14 cellular contexts compared by ENCODE assay signal in the genomic region with DNA sequence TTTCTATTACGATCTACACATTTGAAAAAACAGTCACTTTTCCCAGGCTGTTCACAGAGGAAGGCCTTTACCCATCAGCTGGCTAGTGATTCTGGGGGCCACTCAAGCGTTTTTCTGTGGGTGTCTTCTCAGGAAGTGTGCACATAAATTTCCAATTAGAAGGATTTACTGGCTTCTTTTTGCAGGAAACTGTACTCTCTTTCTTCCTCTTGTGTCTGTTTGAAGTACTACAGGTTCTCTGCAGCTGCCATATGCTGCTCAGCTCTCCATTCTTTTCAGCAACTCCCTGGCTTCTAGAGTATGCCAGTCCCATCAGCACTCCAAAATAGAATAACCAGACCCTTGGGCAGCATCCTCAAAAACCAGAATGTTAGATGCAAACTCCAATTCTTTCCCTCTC.
DNase-seq lines count a peak whose midpoint lies in the region; ATAC-seq, FAIRE-seq and TF ChIP-seq lines count a peak whose summit lies in the region.
"Had no signal": no experiment of that assay in that cellular context is flagged by ENCODE, and none has a peak within 500 bp of the region (broad histone marks: within the 10 kb centered on the region; RNA-seq: fewer than 3 reads in every experiment).

No MANE protein-coding gene starts in this region.

- POLR2A ChIA-PET in H1 (lab: Charles Lee; ENCODE audit: partially characterized antibody), result no interaction called here
- POLR2A ChIA-PET in CD4-positive, alpha-beta memory T cell (lab: Charles Lee; ENCODE audit: partially characterized antibody), result no interaction called here

- WGBS in H1 (ENCODE audit: extremely low coverage in 1 of 2, insufficient coverage in 1 of 2, insufficient read length in 1 of 2, insufficient replicate concordance in 2 of 2, low coverage in 1 of 2, low lambda C conversion rate in 2 of 2, missing lambda C conversion rate in 1 of 2), 2 experiments, result 78% methylated on average over 2 of the region's 2 CpGs; no CpG with 5 or more reads in 1 of the 2 experiments
- no CpG with 5 or more reads among the region's 2 CpGs for WGBS in neuronal stem cell (ENCODE audit: extremely low coverage in 2 of 2, insufficient read length in 2 of 2, insufficient replicate concordance in 1 of 2), 2 donors

- H2AK5ac ChIP-seq in H1 (ENCODE audit: low read depth, low read length) (no peak overlapping the region), neuronal stem cell (ENCODE audit: low read depth, low read length) (no peak overlapping the region)

- no peak overlapping the region for H2BK15ac ChIP-seq in H1 (ENCODE audit: low read length)
- H2BK15ac ChIP-seq in neuronal stem cell (ENCODE audit: low read length), result no peak overlapping the region

- H3K4ac ChIP-seq in H1 (replicated peaks; ENCODE audit: insufficient read length, low read depth, low read length) (no peak overlapping the region), neuronal stem cell (ENCODE audit: low read length) (no peak overlapping the region)

- intact Hi-C loops in CD4-positive, alpha-beta memory T cell (cut with micrococcal nuclease), result no loop called here

- peak; percentile 46; a peak in 3 of 4 replicates for TF ChIP-seq RAD21 in H1 (IDR thresholded peaks at IDR 0.05 in 1 of 2, conservative IDR thresholded peaks at IDR 0.05 in 1 of 2; ENCODE audit: low read depth in 2 of 2, low read length in 2 of 2)

- H3K4me3 Mint-ChIP-seq in CD4-positive, alpha-beta memory T cell, result no peak overlapping the region

- H2BK20ac ChIP-seq in H1 (ENCODE audit: low read length), result no peak overlapping the region

- no peak overlapping the region for H4K91ac ChIP-seq in H1 (replicated peaks; ENCODE audit: insufficient read length, low read length)
- no peak overlapping the region for H4K91ac ChIP-seq in neuronal stem cell (ENCODE audit: low read depth, low read length, poor library complexity)

- TF ChIP-seq EP300 in H1 (IDR thresholded peaks at IDR 0.05; ENCODE audit: borderline replicate concordance in 1 of 2, low read depth in 2 of 2, low read length in 2 of 2), result no peak

- H2BK5ac ChIP-seq in H1 (ENCODE audit: low read depth, low read length) (no peak overlapping the region), neuronal stem cell (ENCODE audit: low read length) (no peak overlapping the region)

- H4K5ac ChIP-seq in H1 (ENCODE audit: insufficient read length, low read depth, low read length), result no peak overlapping the region

- FAIRE-seq in H1 (lab: Jason Lieb, UNC) (no peak), GM12892 (lab: Jason Lieb, UNC) (no peak)

- no peak overlapping the region for H3K27ac ChIP-seq in MM.1S (ENCODE audit: low read length)
- H3K27ac ChIP-seq in H1 (ENCODE audit: low read depth, low read length), result no peak overlapping the region
- H3K27ac ChIP-seq in neuronal stem cell (replicated peaks; ENCODE audit: low read length), result no peak overlapping the region
- no peak overlapping the region for H3K27ac ChIP-seq in CD4-positive, alpha-beta memory T cell (ENCODE audit: low read depth, low read length)
- H3K27ac ChIP-seq: skin epidermis had no signal

- no peaks in the 10 kb centered on the region for H3K27me3 Mint-ChIP-seq in CD4-positive, alpha-beta memory T cell

- no peak overlapping the region for H3K4me2 ChIP-seq in MM.1S (ENCODE audit: low read depth, low read length)
- no peak overlapping the region for H3K4me2 ChIP-seq in H1 (ENCODE audit: insufficient read depth in 1 of 2, low read depth in 2 of 2, low read length in 2 of 2)
- no peak overlapping the region for H3K4me2 ChIP-seq in neuronal stem cell (ENCODE audit: insufficient read depth, low read length, poor library complexity, severe bottlenecking)

- H3K9me3 Mint-ChIP-seq in CD4-positive, alpha-beta memory T cell, result peaks cover 0 to 13% (median 8%) of the 10 kb centered on the region in 8 donors

- H3K27me3 ChIP-seq in MM.1S (replicated peaks; ENCODE audit: insufficient read depth, low read length) (no peaks in the 10 kb centered on the region), H1 (replicated peaks in 1 of 4; ENCODE audit: control insufficient read depth in 3 of 4, extremely low read depth in 1 of 4, insufficient read depth in 3 of 4, low read length in 3 of 4) (no peaks in the 10 kb centered on the region), neuronal stem cell (ENCODE audit: control insufficient read depth in 3 of 3, insufficient read depth in 3 of 3, low read depth in 1 of 3, low read length in 3 of 3) (no peaks in the 10 kb centered on the region)
- H3K27me3 ChIP-seq in CD4-positive, alpha-beta memory T cell (ENCODE audit: insufficient read depth, low read length), result no peaks in the 10 kb centered on the region

- no peak overlapping the region for H3K4me3 ChIP-seq in MM.1S (ENCODE audit: low read length)
- H3K4me3 ChIP-seq in H1 (ENCODE audit: extremely low read depth in 1 of 4, insufficient read depth in 2 of 4, low read depth in 3 of 4, low read length in 4 of 4), result no peak overlapping the region
- no peak overlapping the region for H3K4me3 ChIP-seq in neuronal stem cell (ENCODE audit: low read length in 2 of 2)
- no peak overlapping the region for H3K4me3 ChIP-seq in CD4-positive, alpha-beta memory T cell (ENCODE audit: low read length in 2 of 2)
- H3K4me3 ChIP-seq: skin epidermis had no signal

- no peak overlapping the region for H3K56ac ChIP-seq in H1 (replicated peaks; ENCODE audit: insufficient read length, low read depth, low read length)

- H4K8ac ChIP-seq in H1 (ENCODE audit: extremely low read depth, insufficient read depth, low read length), result no peak overlapping the region
- no peak overlapping the region for H4K8ac ChIP-seq in neuronal stem cell (ENCODE audit: low read depth, low read length)

- H3K36me3 Mint-ChIP-seq in CD4-positive, alpha-beta memory T cell, result no peaks in the 10 kb centered on the region

- CTCF ChIA-PET in H1 (lab: Charles Lee; ENCODE audit: partially characterized antibody), result interaction anchor here (0.9 to 2.2 kb wide), 17 partner anchors 9 to 567 kb away, joined by 3 to 16 read pairs (median 4); no protein-coding TSS in a partner anchor
- CTCF ChIA-PET in CD4-positive, alpha-beta memory T cell (lab: Charles Lee; ENCODE audit: partially characterized antibody), result no interaction called here

- no peaks in the 10 kb centered on the region for H3K4me1 Mint-ChIP-seq in CD4-positive, alpha-beta memory T cell

- no peaks in the 10 kb centered on the region for H3K79me1 ChIP-seq in H1 (ENCODE audit: low read depth, low read length)
- no peaks in the 10 kb centered on the region for H3K79me1 ChIP-seq in neuronal stem cell (ENCODE audit: low read depth, low read length)

- no peak overlapping the region for H3K23ac ChIP-seq in H1 (ENCODE audit: insufficient read length)
- no peak overlapping the region for H3K23ac ChIP-seq in neuronal stem cell (ENCODE audit: low read depth, low read length, poor library complexity)

- peak; percentile 38 for DNase-seq in NCI-H1105 treated with DMSO at 0.1 percent for 48 hours (lab: John Stamatoyannopoulos, UW)
- DNase-seq in NCI-H1105 (lab: John Stamatoyannopoulos, UW), result no peak
- DNase-seq in MM.1S, result no peak
- DNase-seq in H1 (ENCODE audit: low read depth in 1 of 2, low spot score in 2 of 2), result no peak
- DNase-seq in neuronal stem cell (ENCODE audit: low spot score), result no peak
- DNase-seq in GM12892 (ENCODE audit: insufficient read length), result no peak
- no peak for DNase-seq in CD4-positive, alpha-beta memory T cell
- DNase-seq: activated CD4-positive, alpha-beta T cell treated with anti-CD3 and anti-CD28 coated beads for 1 hour; H7; NCI-H1048 had no signal

- TF ChIP-seq POLR2A in H1 (IDR thresholded peaks at IDR 0.05; ENCODE audit: control extremely low read depth in 1 of 2, low read depth in 2 of 2, low read length in 2 of 2) (no peak), GM12892 (IDR thresholded peaks at IDR 0.05; ENCODE audit: low read depth, low read length) (no peak)

- H3K9ac ChIP-seq in MM.1S (ENCODE audit: low read length) (no peak overlapping the region), H1 (replicated peaks in 1 of 4; ENCODE audit: extremely low read depth in 1 of 4, low read depth in 3 of 4, low read length in 3 of 4) (no peak overlapping the region), neuronal stem cell (ENCODE audit: low read depth, low read length, poor library complexity) (no peak overlapping the region)

- H2AFZ ChIP-seq in MM.1S (ENCODE audit: low read length), result no peak overlapping the region
- no peak overlapping the region for H2AFZ ChIP-seq in H1 (ENCODE audit: low read length)
- peak overlapping the region; percentile 59 for H2AFZ ChIP-seq in neuronal stem cell (ENCODE audit: low read length)

- H3F3A ChIP-seq in MM.1S (ENCODE audit: insufficient read depth, low read length), result no peaks in the 10 kb centered on the region

- no peak for ATAC-seq in HG02840 (IDR thresholded peaks at IDR 0.05; ENCODE audit: low FRiP score, unreplicated experiment)
- ATAC-seq: Right ventricle myocardium inferior had no signal

- H3K9me3 ChIP-seq in MM.1S (replicated peaks; ENCODE audit: insufficient read depth, low read length) (no peaks in the 10 kb centered on the region), H1 (ENCODE audit: insufficient read depth in 2 of 2, low read depth in 1 of 2, low read length in 1 of 2) (no peaks in the 10 kb centered on the region), neuronal stem cell (replicated peaks in 1 of 2; ENCODE audit: control insufficient read depth in 2 of 2, insufficient read depth in 1 of 2, low read depth in 1 of 2, low read length in 2 of 2) (no peaks in the 10 kb centered on the region)
- no peaks in the 10 kb centered on the region for H3K9me3 ChIP-seq in CD4-positive, alpha-beta memory T cell (ENCODE audit: control insufficient read depth in 1 of 2, low read length in 2 of 2)

- H3K36me3 ChIP-seq in MM.1S (replicated peaks; ENCODE audit: insufficient read depth, low read length) (no peaks in the 10 kb centered on the region), H1 (ENCODE audit: control insufficient read depth in 2 of 4, insufficient read depth in 4 of 4, low read length in 3 of 4) (no peaks in the 10 kb centered on the region), neuronal stem cell (replicated peaks in 1 of 2; ENCODE audit: control insufficient read depth in 2 of 2, insufficient read depth in 2 of 2, low read length in 2 of 2) (no peaks in the 10 kb centered on the region)
- no peaks in the 10 kb centered on the region for H3K36me3 ChIP-seq in CD4-positive, alpha-beta memory T cell (ENCODE audit: insufficient read depth, low read length)

- H3K14ac ChIP-seq in H1 (ENCODE audit: insufficient read length), result no peak overlapping the region
- H3K14ac ChIP-seq in neuronal stem cell (ENCODE audit: low read length), result no peak overlapping the region

- TF ChIP-seq CTCF in MM.1S (IDR thresholded peaks at IDR 0.05; ENCODE audit: low read length) (0 out of 2 replicates have a peak, but pooled peaks have one; percentile 4), H1 (IDR thresholded peaks at IDR 0.05; ENCODE audit: control extremely low read depth in 1 of 3, insufficient read depth in 1 of 3, low read depth in 1 of 3, low read length in 3 of 3) (peak in 2 of 3 experiments; percentile 33; a peak in 2 of 4 replicates)

- no peak overlapping the region for H2BK12ac ChIP-seq in H1 (ENCODE audit: low read depth, low read length)
- H2BK12ac ChIP-seq in neuronal stem cell (ENCODE audit: low read length), result no peak overlapping the region

- no peak overlapping the region for H3K27ac Mint-ChIP-seq in CD4-positive, alpha-beta memory T cell
- H3K27ac Mint-ChIP-seq: activated T-helper 2 cell treated with anti-CD3 and anti-CD28 coated beads, Interferon-gamma antibody, Interleukin-2, Interleukin-4, amounts not matched to agents 10 μg/mL and 5 μg/mL and 100 μg/mL, durations not matched to agents 14 hours and 24 hours and 36 hours had no signal

- H3K23me2 ChIP-seq in H1 (ENCODE audit: low read depth, low read length), result no peaks in the 10 kb centered on the region

- no peaks in the 10 kb centered on the region for H3K79me2 ChIP-seq in MM.1S (ENCODE audit: low read length)
- H3K79me2 ChIP-seq in H1 (ENCODE audit: control insufficient read depth in 1 of 2, insufficient read depth in 2 of 2, low read length in 2 of 2), result no peaks in the 10 kb centered on the region

- H2BK120ac ChIP-seq in H1 (replicated peaks; ENCODE audit: low read depth, low read length) (no peak overlapping the region), neuronal stem cell (ENCODE audit: low read depth, low read length) (no peak overlapping the region)

- no peaks in the 10 kb centered on the region for H3K4me1 ChIP-seq in MM.1S (ENCODE audit: low read length)
- no peaks in the 10 kb centered on the region for H3K4me1 ChIP-seq in H1 (replicated peaks in 1 of 4; ENCODE audit: control insufficient read depth in 3 of 4, insufficient read depth in 4 of 4, low read length in 3 of 4)
- no peaks in the 10 kb centered on the region for H3K4me1 ChIP-seq in neuronal stem cell (ENCODE audit: control insufficient read depth in 2 of 2, insufficient read depth in 1 of 2, low read depth in 1 of 2, low read length in 2 of 2)
- H3K4me1 ChIP-seq in CD4-positive, alpha-beta memory T cell (ENCODE audit: insufficient read depth, low read length), result no peaks in the 10 kb centered on the region

- no peaks in the 10 kb centered on the region for H4K20me1 ChIP-seq in MM.1S (ENCODE audit: insufficient read depth, low read length)
- H4K20me1 ChIP-seq in H1 (replicated peaks in 1 of 2; ENCODE audit: control insufficient read depth in 1 of 2, insufficient read depth in 2 of 2, low read length in 2 of 2), result no peaks in the 10 kb centered on the region

- H3K9me2 ChIP-seq in MM.1S (replicated peaks; ENCODE audit: insufficient read depth, low read length), result no peaks in the 10 kb centered on the region

- no peak overlapping the region for H3K18ac ChIP-seq in H1 (ENCODE audit: extremely low read depth, low read length)
- no peak overlapping the region for H3K18ac ChIP-seq in neuronal stem cell (ENCODE audit: low read length)
